Comparison of ENCODE assay signal across 16 cellular contexts in the genomic region with DNA sequence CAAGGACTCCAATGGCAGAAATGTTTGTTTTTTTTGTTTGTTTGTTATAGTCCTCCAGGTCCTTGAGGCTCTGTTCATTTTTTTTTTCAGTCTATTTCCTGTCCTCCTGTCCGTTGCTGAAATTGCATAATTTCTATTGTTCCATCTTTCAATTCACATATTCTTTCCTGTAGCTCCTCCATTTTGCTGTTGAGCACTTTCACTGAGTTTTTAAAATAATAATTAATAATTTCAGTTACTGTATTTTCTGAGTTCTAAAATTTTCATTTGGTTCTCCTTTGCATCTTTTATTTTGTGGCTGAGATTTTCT.
DNase-seq lines count a peak whose midpoint lies in the region; ATAC-seq, FAIRE-seq and TF ChIP-seq lines count a peak whose summit lies in the region.
"Had no signal": no experiment of that assay in that cellular context is flagged by ENCODE, and none has a peak within 500 bp of the region (broad histone marks: within the 10 kb centered on the region; RNA-seq: fewer than 3 reads in every experiment).

No MANE protein-coding gene starts in this region.

- DNase-seq in DMS53 (lab: John Stamatoyannopoulos, UW) = peak; percentile 90
- DNase-seq in GM12891 (ENCODE audit: insufficient read length, low spot score) = no peak
- no peak for DNase-seq in left colon
- no peak for DNase-seq in sigmoid colon
- no peak for DNase-seq in esophagus muscularis mucosa (ENCODE audit: extremely low spot score)
- DNase-seq in H54 (ENCODE audit: insufficient read length, low spot score) = no peak
- DNase-seq: C1 segment of cervical spinal cord; CD4-positive, alpha-beta memory T cell; COR-L47; DMS 273 treated with DMSO at 0.1 percent for 48 hours; DND-41; GM23248; HFFc6 had no signal

- H3K27ac ChIP-seq in sigmoid colon (no peak overlapping the region), esophagus muscularis mucosa (replicated peaks in 1 of 4) (no peak overlapping the region)
- H3K27ac ChIP-seq: GM23248 had no signal

- no peak overlapping the region for H3K4me3 ChIP-seq in sigmoid colon
- no peak overlapping the region for H3K4me3 ChIP-seq in esophagus muscularis mucosa
- H3K4me3 ChIP-seq: GM23248, HAP-1 had no signal

- FAIRE-seq in GM12891 (lab: Jason Lieb, UNC) = no peak
- FAIRE-seq in H54 (lab: Jason Lieb, UNC) = no peak
- FAIRE-seq: D721Med, H1 had no signal

- intact Hi-C loops in left colon (cut with DNase I, micrococcal nuclease) = no loop called here
- intact Hi-C loops in sigmoid colon (cut with DNase I) = no loop called here
- intact Hi-C loops in esophagus muscularis mucosa (cut with DNase I) = no loop called here

- H3K9me3 ChIP-seq in sigmoid colon (no peaks in the 10 kb centered on the region), esophagus muscularis mucosa (peaks cover 0 to 8% (median 0%) of the 10 kb centered on the region in 4 donors)
- H3K9me3 ChIP-seq: HAP-1 had no signal

- TF ChIP-seq POLR2A in GM12891 (IDR thresholded peaks at IDR 0.05; ENCODE audit: low read depth, low read length) (no peak), sigmoid colon (IDR thresholded peaks at IDR 0.05) (no peak), esophagus muscularis mucosa (IDR thresholded peaks at IDR 0.05; ENCODE audit: low read depth) (no peak), H54 (IDR thresholded peaks at IDR 0.05; ENCODE audit: low read depth, low read length) (no peak)

- peak; percentile 51 for ATAC-seq in left colon

- WGBS in sigmoid colon, 2 donors = 46 to 58% methylated on average over 1 of the region's 1 CpG
- 50% methylated on average over 1 of the region's 1 CpG for WGBS in esophagus muscularis mucosa

- no peak for TF ChIP-seq EP300 in sigmoid colon (IDR thresholded peaks at IDR 0.05)
- TF ChIP-seq EP300 in esophagus muscularis mucosa (IDR thresholded peaks at IDR 0.05) = no peak

- no peaks in the 10 kb centered on the region for H3K4me1 ChIP-seq in sigmoid colon
- H3K4me1 ChIP-seq in esophagus muscularis mucosa = no peaks in the 10 kb centered on the region
- H3K4me1 ChIP-seq: HAP-1 had no signal

- H3K27me3 ChIP-seq in sigmoid colon (no peaks in the 10 kb centered on the region), esophagus muscularis mucosa (no peaks in the 10 kb centered on the region)

- no peaks in the 10 kb centered on the region for H3K36me3 ChIP-seq in sigmoid colon
- H3K36me3 ChIP-seq in esophagus muscularis mucosa = no peaks in the 10 kb centered on the region
- H3K36me3 ChIP-seq: HAP-1 had no signal

- no peak for TF ChIP-seq CTCF in sigmoid colon (IDR thresholded peaks at IDR 0.05)
- no peak for TF ChIP-seq CTCF in esophagus muscularis mucosa (IDR thresholded peaks at IDR 0.05)

TF ChIP-seq in GM12891, 5 proteins besides CTCF, POLR2A, EP300 and RAD21:
- TF ChIP-seq TAF1 (IDR thresholded peaks at IDR 0.05; ENCODE audit: low read depth, low read length) (no peak), SPI1 (IDR thresholded peaks at IDR 0.05; ENCODE audit: low read depth, low read length) (0 out of 2 replicates have a peak, but pooled peaks have one; percentile 11)
